30 cellular contexts compared by ENCODE assay signal in the genomic region with DNA sequence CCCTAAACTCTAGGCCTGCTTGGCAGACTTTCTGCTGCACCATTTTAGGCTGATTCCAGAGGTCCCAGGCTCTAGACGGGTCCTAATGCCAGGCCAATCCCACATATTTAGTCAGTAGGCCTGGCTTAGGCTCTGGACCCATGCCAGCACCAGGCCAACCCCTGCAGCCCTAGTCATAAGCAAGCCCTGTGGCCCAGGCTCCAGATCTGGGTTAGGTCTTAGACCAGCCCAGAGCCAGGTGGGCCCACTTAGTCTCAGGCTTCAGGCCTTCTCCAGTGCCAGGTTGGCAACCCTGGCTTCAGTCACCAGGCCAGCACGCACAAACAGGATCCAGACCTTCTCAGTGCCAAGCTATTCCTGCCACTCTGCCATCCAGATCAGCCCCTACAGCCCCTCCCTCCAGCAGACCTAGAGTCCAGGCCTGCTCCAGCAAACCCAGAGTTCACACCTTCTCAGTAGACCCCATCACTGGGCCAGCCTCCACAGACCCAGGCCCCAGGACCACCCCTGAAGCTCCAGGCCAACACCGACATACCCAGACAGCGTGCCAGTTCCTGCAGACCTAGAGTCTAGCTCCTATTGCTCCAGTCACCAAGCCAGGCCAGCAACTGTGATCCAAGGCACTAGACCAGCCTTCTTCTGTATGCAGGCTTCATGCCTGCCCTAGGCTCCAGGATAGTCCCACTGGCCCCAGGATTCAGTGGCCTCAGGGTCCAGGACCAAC.
"Had no signal": no experiment of that assay in that cellular context is flagged by ENCODE, and none has a peak within 500 bp of the region (broad histone marks: within the 10 kb centered on the region; RNA-seq: fewer than 3 reads in every experiment).

No MANE protein-coding gene starts in this region.

- H3K27ac Mint-ChIP-seq: dendritic cell treated with granulocyte-macrophage colony-stimulating factor and Interleukin-4, amounts not matched to agents 40 ng/mL and 50 ng/mL, for 4 days; endodermal cell; naive thymus-derived CD4-positive, alpha-beta T cell; nephron progenitor cell; stimulated activated memory B cell treated with anti-CD40 and anti-IgM and Interleukin-4, amounts not matched to agents 10 μg/mL and 1 μg/mL and 100 μg/mL, for 72 hours; type B pancreatic cell had no signal

- H3K27ac ChIP-seq: colonic mucosa, epithelial cell of prostate, esophagus muscularis mucosa, foreskin keratinocyte, gastroesophageal sphincter, heart left ventricle, hepatocyte, left lung, ovary, testis, tibial artery had no signal

- H3K9me3 ChIP-seq: colonic mucosa, ovary, testis had no signal

- H3K36me3 Mint-ChIP-seq: stimulated activated memory B cell treated with anti-CD40 and anti-IgM and Interleukin-4, amounts not matched to agents 10 μg/mL and 1 μg/mL and 100 μg/mL, for 72 hours had no signal

- ATAC-seq: foreskin keratinocyte; gastroesophageal sphincter; heart left ventricle; left cardiac atrium; left lung; naive thymus-derived CD4-positive, alpha-beta T cell; sciatic nerve; stimulated activated memory B cell treated with anti-CD40 and anti-IgM and Interleukin-4, amounts not matched to agents 10 μg/mL and 1 μg/mL and 100 μg/mL, for 72 hours; stimulated activated naive CD8-positive, alpha-beta T cell treated with anti-CD3 and anti-CD28 coated beads, Interleukin-15, Interleukin-2, amounts not matched to agents 100 U/mL and 50 U/mL, for 24 hours had no signal

- DNase-seq: colonic mucosa; effector CD8-positive, alpha-beta T cell; endodermal cell; foreskin keratinocyte; left cardiac atrium; mammary epithelial cell; mesendoderm; midbrain; naive thymus-derived CD4-positive, alpha-beta T cell; nephron progenitor cell; occipital lobe; ovary; retina; stimulated activated CD4-positive, alpha-beta T cell treated with anti-CD3 and anti-CD28 coated beads, Interleukin-2, amount 100 ng/mL, for 24 hours; stimulated activated CD4-positive, alpha-beta T cell treated with anti-CD3 and anti-CD28 coated beads, Interleukin-4, amount 100 ng/mL, for 24 hours; stimulated activated naive CD8-positive, alpha-beta T cell treated with anti-CD3 and anti-CD28 coated beads, Interleukin-15, Interleukin-2, amounts not matched to agents 100 U/mL and 50 U/mL, for 24 hours; substantia nigra; testis had no signal

- H3K36me3 ChIP-seq: colonic mucosa, esophagus muscularis mucosa, gastroesophageal sphincter, heart left ventricle, left lung, ovary, tibial artery had no signal

- H2AFZ ChIP-seq: hepatocyte had no signal

- H3K27me3 ChIP-seq: colonic mucosa, esophagus muscularis mucosa, foreskin keratinocyte, gastroesophageal sphincter, heart left ventricle, hepatocyte, left lung, ovary, testis, tibial artery had no signal

- H3K4me3 Mint-ChIP-seq: dendritic cell treated with granulocyte-macrophage colony-stimulating factor and Interleukin-4, amounts not matched to agents 40 ng/mL and 50 ng/mL, for 4 days; endodermal cell; naive thymus-derived CD4-positive, alpha-beta T cell; nephron progenitor cell; stimulated activated memory B cell treated with anti-CD40 and anti-IgM and Interleukin-4, amounts not matched to agents 10 μg/mL and 1 μg/mL and 100 μg/mL, for 72 hours; type B pancreatic cell had no signal

- H3K27me3 Mint-ChIP-seq: dendritic cell treated with granulocyte-macrophage colony-stimulating factor and Interleukin-4, amounts not matched to agents 40 ng/mL and 50 ng/mL, for 4 days; stimulated activated memory B cell treated with anti-CD40 and anti-IgM and Interleukin-4, amounts not matched to agents 10 μg/mL and 1 μg/mL and 100 μg/mL, for 72 hours; type B pancreatic cell had no signal

- H3K79me2 ChIP-seq: hepatocyte had no signal

- H3K4me1 Mint-ChIP-seq: naive thymus-derived CD4-positive, alpha-beta T cell; nephron progenitor cell; stimulated activated memory B cell treated with anti-CD40 and anti-IgM and Interleukin-4, amounts not matched to agents 10 μg/mL and 1 μg/mL and 100 μg/mL, for 72 hours had no signal

- H3K4me2 ChIP-seq: hepatocyte, smooth muscle cell had no signal

- H3K4me3 ChIP-seq: colonic mucosa, esophagus muscularis mucosa, gastroesophageal sphincter, heart left ventricle, hepatocyte, left lung, ovary, smooth muscle cell, testis, tibial artery had no signal

- H3K4me1 ChIP-seq: colonic mucosa, foreskin keratinocyte, gastroesophageal sphincter, heart left ventricle, left lung, testis, tibial artery had no signal
